18 cellular contexts compared by ENCODE assay signal in the genomic region with DNA sequence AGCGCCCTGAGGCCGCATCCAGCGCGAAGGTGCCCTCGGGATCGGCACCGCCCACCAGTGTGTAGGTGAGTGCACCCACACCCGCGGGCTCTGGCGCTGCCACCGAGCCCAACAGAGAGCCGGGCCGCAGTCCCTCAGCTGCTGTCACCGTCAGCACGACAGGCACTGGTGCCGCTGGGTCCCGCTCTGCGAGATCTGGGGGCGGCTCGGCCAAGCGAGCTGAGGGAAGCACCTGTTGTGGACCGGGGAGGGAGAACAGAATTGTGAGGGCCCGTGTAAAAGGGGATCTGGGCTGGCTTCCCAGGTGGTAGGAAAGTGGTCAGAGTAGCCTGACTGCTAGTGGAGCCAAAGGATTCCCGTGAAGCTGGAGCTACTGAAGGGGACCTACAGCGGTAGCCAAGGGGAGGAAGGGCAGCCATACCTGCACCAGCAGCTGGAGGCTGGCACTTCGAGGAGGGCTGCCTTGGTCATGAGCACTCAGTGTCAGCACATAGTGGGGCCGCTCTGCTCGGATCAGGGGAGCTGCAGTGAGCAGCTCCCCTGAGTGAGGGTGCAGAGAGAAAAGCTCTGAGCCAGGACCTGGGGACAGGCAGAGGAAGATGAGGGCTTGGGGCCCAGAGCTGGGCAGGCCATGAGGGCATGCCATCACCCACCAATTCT. TPM values are rescaled to one million over a fixed set of nuclear protein-coding genes. Genes with fewer than 3 reads are reported as not detected.
A peak's percentile ranks its signal among the peaks of the same experiment; 100 is the strongest.
DNase-seq lines count a peak whose midpoint lies in the region; ATAC-seq, FAIRE-seq and TF ChIP-seq lines count a peak whose summit lies in the region.
"Had no signal": no experiment of that assay in that cellular context is flagged by ENCODE, and none has a peak within 500 bp of the region (broad histone marks: within the 10 kb centered on the region; RNA-seq: fewer than 3 reads in every experiment).

No MANE protein-coding gene starts in this region.

- H3K27ac ChIP-seq in HepG2 (ENCODE audit: extremely low read length, insufficient read depth, low read length) (no peak overlapping the region), right lobe of liver (no peak overlapping the region), endodermal cell (ENCODE audit: low read depth, low read length) (no peak overlapping the region), mesendoderm (ENCODE audit: low read depth, low read length) (no peak overlapping the region), dorsolateral prefrontal cortex (no peak overlapping the region)
- H3K27ac ChIP-seq: SJSA1 had no signal

- TF ChIP-seq CTCF in HepG2 (CRISPR knock-in tag; IDR thresholded peaks at IDR 0.05) (no peak), right lobe of liver (IDR thresholded peaks at IDR 0.05) (no peak), endodermal cell (conservative IDR thresholded peaks at IDR 0.05) (no peak), dorsolateral prefrontal cortex (IDR thresholded peaks at IDR 0.05 in 54 of 56, conservative IDR thresholded peaks at IDR 0.05 in 2 of 56; ENCODE audit: low read depth in 1 of 56, partially characterized antibody in 56 of 56) (no peak)

- CTCF ChIA-PET in HepG2 (lab: Yijun Ruan, JAX; ENCODE audit: low intra/inter-chr PET ratio, low total read pairs), result no interaction called here

- H4K5ac ChIP-seq in mesendoderm (ENCODE audit: low read length), result no peak overlapping the region

- H3K4me1 Mint-ChIP-seq in endodermal cell, result peaks cover 2% of the 10 kb centered on the region

- no peaks in the 10 kb centered on the region for H3K79me2 ChIP-seq in HepG2 (ENCODE audit: insufficient read depth, low read length)
- no peaks in the 10 kb centered on the region for H3K79me2 ChIP-seq in mesendoderm (ENCODE audit: control insufficient read depth, insufficient read depth, low read length)

- ATAC-seq in HepG2 (peak; percentile 26), right lobe of liver (no peak), GM21360 (IDR thresholded peaks at IDR 0.05; ENCODE audit: unreplicated experiment) (no peak), HG03039 (IDR thresholded peaks at IDR 0.05; ENCODE audit: unreplicated experiment) (no peak)

- no peak overlapping the region for H3K4ac ChIP-seq in mesendoderm (ENCODE audit: low read depth, low read length)

- H2BK120ac ChIP-seq in mesendoderm (ENCODE audit: low read depth, low read length), result no peak overlapping the region

- peak overlapping the region; percentile 46 for H3K4me3 Mint-ChIP-seq in endodermal cell
- H3K4me3 Mint-ChIP-seq: activated naive CD4-positive, alpha-beta T cell treated with anti-CD3 and anti-CD28 coated beads, Interleukin-2, amount 50 U/mL, for 24 hours had no signal

- H3K4me3 ChIP-seq in HepG2 (replicated peaks in 1 of 3; ENCODE audit: insufficient read depth in 1 of 3, low read depth in 2 of 3, low read length in 3 of 3) (peak overlapping the region in 1 of 3 experiments; percentile 48; a peak in 2 of 6 replicates), right lobe of liver (peak overlapping the region in 1 of 3 donors; percentile 38), endodermal cell (ENCODE audit: low read length) (peak overlapping the region; percentile 29), mesendoderm (ENCODE audit: low read length) (no peak overlapping the region), dorsolateral prefrontal cortex (peak overlapping the region in 17 of 59 donors; percentile 3 to 41 (median 26))
- H3K4me3 ChIP-seq: SJSA1 had no signal

- no peak overlapping the region for H3K9ac ChIP-seq in HepG2 (ENCODE audit: insufficient read depth, low read depth, low read length)
- no peak overlapping the region for H3K9ac ChIP-seq in endodermal cell (ENCODE audit: extremely low read depth, low read length, poor library complexity, severe bottlenecking)
- H3K9ac ChIP-seq in mesendoderm (ENCODE audit: low read length), result no peak overlapping the region

- H2AK5ac ChIP-seq in mesendoderm (ENCODE audit: low read length), result no peak overlapping the region

- H4K8ac ChIP-seq in mesendoderm (ENCODE audit: low read depth, low read length), result no peak overlapping the region

- no TSS peak for BruUV-seq in HepG2 (replicated peaks; lab: Mats Ljungman, UMichigan)

- no peak overlapping the region for H3K23ac ChIP-seq in mesendoderm (ENCODE audit: low read length)

- peaks cover 24% of the 10 kb centered on the region for H3K4me1 ChIP-seq in HepG2 (ENCODE audit: insufficient read depth, low read length)
- peaks cover 0 to 17% (median 6%) of the 10 kb centered on the region in 4 donors for H3K4me1 ChIP-seq in right lobe of liver
- H3K4me1 ChIP-seq in endodermal cell (ENCODE audit: control insufficient read depth, insufficient read depth, low read length), result no peaks in the 10 kb centered on the region
- H3K4me1 ChIP-seq in mesendoderm (ENCODE audit: control insufficient read depth, low read depth, low read length), result no peaks in the 10 kb centered on the region
- H3K4me1 ChIP-seq: SJSA1 had no signal

- H3K4me2 ChIP-seq in HepG2 (ENCODE audit: low read depth, low read length), result peak overlapping the region; percentile 51
- peak overlapping the region; percentile 67 for H3K4me2 ChIP-seq in mesendoderm (ENCODE audit: low read length)

- no peak for TF ChIP-seq RAD21 in HepG2 (CRISPR knock-in tag; IDR thresholded peaks at IDR 0.05)

- no peaks in the 10 kb centered on the region for H3K9me3 Mint-ChIP-seq in endodermal cell
- H3K9me3 Mint-ChIP-seq: activated naive CD4-positive, alpha-beta T cell treated with anti-CD3 and anti-CD28 coated beads, Interleukin-2, amount 50 U/mL, for 24 hours had no signal

- POLR2A ChIA-PET in HepG2 (lab: Yijun Ruan, JAX), result no interaction called here

- in situ Hi-C loops in HepG2 (cut with HindIII; ENCODE audit: extremely low pct_ligation_motif_present, low pct_unique_long_range_greater_than_20kb), result no loop called here

- no peak overlapping the region for H3K27ac Mint-ChIP-seq in endodermal cell
- H3K27ac Mint-ChIP-seq: activated naive CD4-positive, alpha-beta T cell treated with anti-CD3 and anti-CD28 coated beads, Interleukin-2, amount 50 U/mL, for 24 hours had no signal

- no peak overlapping the region for H2BK5ac ChIP-seq in mesendoderm (ENCODE audit: low read length)

- DNase-seq in HepG2 (ENCODE audit: low spot score) (no peak), right lobe of liver (no peak), endodermal cell (no peak), mesendoderm (no peak), dorsolateral prefrontal cortex (no peak), DMS153 treated with DMSO at 0.1 percent for 48 hours (lab: John Stamatoyannopoulos, UW; ENCODE audit: unreplicated experiment) (no peak)
- DNase-seq: activated CD4-positive, alpha-beta T cell treated with anti-CD3 and anti-CD28 coated beads for 4 hours; activated CD8-positive, alpha-beta memory T cell treated with anti-CD3 and anti-CD28 coated beads, Interleukin-2, amount 50 U/mL, for 48 hours; effector memory CD4-positive, alpha-beta T cell; GDM1; NCI-H1694; NCI-H524; T-helper 9 cell had no signal

- FAIRE-seq in HepG2 (lab: Jason Lieb, UNC), result no peak
- FAIRE-seq: GM12891 had no signal

- H3K36me3 ChIP-seq in HepG2 (replicated peaks in 1 of 2; ENCODE audit: control insufficient read depth in 1 of 2, insufficient read depth in 2 of 2, low read length in 2 of 2) (no peaks in the 10 kb centered on the region), right lobe of liver (no peaks in the 10 kb centered on the region), endodermal cell (ENCODE audit: control insufficient read depth, insufficient read depth, low read length) (peaks cover 68% of the 10 kb centered on the region), mesendoderm (ENCODE audit: control insufficient read depth, insufficient read depth, low read length) (no peaks in the 10 kb centered on the region)
- H3K36me3 ChIP-seq: SJSA1 had no signal

- H3K18ac ChIP-seq in mesendoderm (ENCODE audit: low read length), result no peak overlapping the region

- H3K56ac ChIP-seq in mesendoderm (ENCODE audit: low read length), result no peak overlapping the region

- H2BK15ac ChIP-seq in mesendoderm (replicated peaks; ENCODE audit: low read depth), result no peak overlapping the region

- TF ChIP-seq POLR2A in HepG2 (IDR thresholded peaks at IDR 0.05; ENCODE audit: insufficient read depth in 1 of 2, low read depth in 2 of 2, low read length in 2 of 2) (no peak), right lobe of liver (IDR thresholded peaks at IDR 0.05) (no peak)

- TF ChIP-seq EP300 in HepG2 (IDR thresholded peaks at IDR 0.05; ENCODE audit: low read depth in 2 of 2, low read length in 2 of 2) (no peak), HepG2 (CRISPR knock-in tag; IDR thresholded peaks at IDR 0.05; ENCODE audit: borderline replicate concordance) (no peak)

- H3K36me3 Mint-ChIP-seq in endodermal cell (ENCODE audit: low read depth), result peaks cover 33% of the 10 kb centered on the region

- WGBS in HepG2 (ENCODE audit: low lambda C conversion rate), result 6% methylated on average over 11 of the region's 28 CpGs
- 53% methylated on average over 4 of the region's 28 CpGs for WGBS in right lobe of liver (ENCODE audit: insufficient coverage, low coverage, low lambda C conversion rate, missing lambda C conversion rate)
- 39 to 45% methylated on average over 8 to 28 of the region's 28 CpGs for WGBS in endodermal cell (ENCODE audit: insufficient coverage in 1 of 2, insufficient read length in 1 of 2), 2 experiments
- WGBS in mesendoderm (ENCODE audit: extremely low coverage, insufficient coverage, low lambda C conversion rate), result no CpG with 5 or more reads among the region's 28 CpGs

- no peak overlapping the region for H2AFZ ChIP-seq in HepG2 (ENCODE audit: low read length)

- intact Hi-C loops in HepG2 (cut with micrococcal nuclease; ENCODE audit: unreplicated experiment), result no loop called here
- intact Hi-C loops in right lobe of liver (cut with DNase I), result no loop called here
- intact Hi-C loops in dorsolateral prefrontal cortex (cut with DNase I), result no loop called here

- H3K79me1 ChIP-seq in mesendoderm (ENCODE audit: low read length), result no peaks in the 10 kb centered on the region

- H3K27me3 ChIP-seq in HepG2 (ENCODE audit: control insufficient read depth in 1 of 2, insufficient read depth in 2 of 2, low read length in 2 of 2), result peaks cover 9 to 61% of the 10 kb centered on the region in 2 experiments; a peak in 4 of 5 replicates
- H3K27me3 ChIP-seq in right lobe of liver, result no peaks in the 10 kb centered on the region
- peaks cover 29% of the 10 kb centered on the region for H3K27me3 ChIP-seq in endodermal cell (ENCODE audit: control insufficient read depth, insufficient read depth, low read length, poor library complexity, severe bottlenecking)
- peaks cover 5% of the 10 kb centered on the region for H3K27me3 ChIP-seq in mesendoderm (ENCODE audit: insufficient read depth, low read length, poor library complexity)
- no peaks in the 10 kb centered on the region for H3K27me3 ChIP-seq in dorsolateral prefrontal cortex
- H3K27me3 ChIP-seq: SJSA1 had no signal

- H3K9me3 ChIP-seq in HepG2 (ENCODE audit: low read length) (no peaks in the 10 kb centered on the region), right lobe of liver (no peaks in the 10 kb centered on the region), endodermal cell (ENCODE audit: control insufficient read depth, low read length) (no peaks in the 10 kb centered on the region)
- H3K9me3 ChIP-seq: SJSA1 had no signal

- H4K20me1 ChIP-seq in HepG2 (ENCODE audit: insufficient read depth, low read length), result no peaks in the 10 kb centered on the region

- peaks cover 41% of the 10 kb centered on the region for H3K27me3 Mint-ChIP-seq in endodermal cell (ENCODE audit: insufficient read depth)
- H3K27me3 Mint-ChIP-seq: activated naive CD4-positive, alpha-beta T cell treated with anti-CD3 and anti-CD28 coated beads, Interleukin-2, amount 50 U/mL, for 24 hours had no signal

RNA-seq across cellular contexts. Expression of a gene that starts 11.5 kb away (rescaled TPM):
- total RNA-seq in HepG2 (2016; rRNA removed; fragmentation: Illumina TruSeq; extraction: Trizol) (13.9 and 14.4 TPM in 2 replicates), right lobe of liver (100 to 1,000 TPM in 2 of 6 experiments, 10 to 100 TPM in 4; 62.5 to 159 (median 81.0) TPM), endodermal cell (10 to 100 TPM; 68.3 to 71.0 TPM), dorsolateral prefrontal cortex (100 to 1,000 TPM in 118 of 120 experiments, 10 to 100 TPM in 2; 89.6 to 219 (median 142) TPM)
- 2.0 and 2.1 TPM in 2 replicates for total RNA-seq in HepG2 (2016; cell fraction: cytosol; rRNA removed; fragmentation: Illumina TruSeq; extraction: Trizol; ENCODE audit: low read depth)
- total RNA-seq in HepG2 (2016; cell fraction: insoluble cytoplasmic fraction; rRNA removed; fragmentation: Illumina TruSeq; extraction: Trizol), result 12.7 and 19.0 TPM in 2 replicates
- 5.1 and 5.7 TPM in 2 replicates for total RNA-seq in HepG2 (2016; cell fraction: membrane; rRNA removed; fragmentation: Illumina TruSeq; extraction: Trizol)
- total RNA-seq in HepG2 (2016; cell fraction: nucleus; rRNA removed; fragmentation: Illumina TruSeq; extraction: Trizol), result 44.6 and 53.2 TPM in 2 replicates
- 74.6 and 75.4 TPM in 2 replicates for polyA plus RNA-seq in HepG2 (2011; rRNA removed)
- 41.2 and 69.0 TPM in 2 replicates for polyA plus RNA-seq in HepG2 (2011; cell fraction: cytosol; rRNA removed)
- polyA plus RNA-seq in HepG2 (2011; cell fraction: nucleus; rRNA removed), result 130 and 133 TPM in 2 replicates
- 67.2 and 75.4 TPM in 2 replicates for polyA plus RNA-seq in HepG2 (2012)
- 3.2 and 3.3 TPM in 2 replicates for polyA plus RNA-seq in HepG2 (2016; cell fraction: cytosol; fragmentation: Illumina TruSeq; extraction: Trizol; ENCODE audit: low read depth)
- polyA plus RNA-seq in HepG2 (2016; cell fraction: insoluble cytoplasmic fraction; fragmentation: Illumina TruSeq; extraction: Trizol; ENCODE audit: low read depth), result 19.2 and 28.8 TPM in 2 replicates
- 6.8 and 8.7 TPM in 2 replicates for polyA plus RNA-seq in HepG2 (2016; cell fraction: membrane; fragmentation: Illumina TruSeq; extraction: Trizol; ENCODE audit: low read depth)
- polyA plus RNA-seq in HepG2 (2016; cell fraction: nucleus; fragmentation: Illumina TruSeq; extraction: Trizol; ENCODE audit: insufficient read depth, low read depth), result 86.0 and 89.1 TPM in 2 replicates
- polyA minus RNA-seq in HepG2 (2011; rRNA and poly(A)+ RNA removed; ENCODE audit: low replicate concordance), result 99.1 and 146 TPM in 2 replicates
- 64.9 and 85.0 TPM in 2 replicates for polyA minus RNA-seq in HepG2 (2011; cell fraction: cytosol; rRNA and poly(A)+ RNA removed)
- polyA minus RNA-seq in HepG2 (2011; cell fraction: nucleus; rRNA and poly(A)+ RNA removed), result 36.2 and 41.0 TPM in 2 replicates
- polyA plus RNA-seq in endodermal cell (2013, experiment 1 of 2), result 52.5 TPM
- polyA plus RNA-seq in endodermal cell (2013, experiment 2 of 2), result 41.0 TPM
- 28.7 TPM for polyA plus RNA-seq in mesendoderm (2013, experiment 1 of 2)
- 27.8 TPM for polyA plus RNA-seq in mesendoderm (2013, experiment 2 of 2)

RNA-seq across cellular contexts. Expression of a gene that starts 18.7 kb away (rescaled TPM):
- 51.0 and 71.3 TPM in 2 replicates for total RNA-seq in HepG2 (2016; rRNA removed; fragmentation: Illumina TruSeq; extraction: Trizol)
- 280 and 312 TPM in 2 replicates for total RNA-seq in HepG2 (2016; cell fraction: cytosol; rRNA removed; fragmentation: Illumina TruSeq; extraction: Trizol; ENCODE audit: low read depth)
- 37.8 and 65.8 TPM in 2 replicates for total RNA-seq in HepG2 (2016; cell fraction: insoluble cytoplasmic fraction; rRNA removed; fragmentation: Illumina TruSeq; extraction: Trizol)
- 172 and 203 TPM in 2 replicates for total RNA-seq in HepG2 (2016; cell fraction: membrane; rRNA removed; fragmentation: Illumina TruSeq; extraction: Trizol)
- total RNA-seq in HepG2 (2016; cell fraction: nucleus; rRNA removed; fragmentation: Illumina TruSeq; extraction: Trizol), result 23.9 and 34.5 TPM in 2 replicates
- 134 and 142 TPM in 2 replicates for polyA plus RNA-seq in HepG2 (2011; rRNA removed)
- polyA plus RNA-seq in HepG2 (2011; cell fraction: cytosol; rRNA removed), result 64.4 and 94.2 TPM in 2 replicates
- 76.4 and 83.1 TPM in 2 replicates for polyA plus RNA-seq in HepG2 (2011; cell fraction: nucleus; rRNA removed)
- 79.6 and 103 TPM in 2 replicates for polyA plus RNA-seq in HepG2 (2012)
- polyA plus RNA-seq in HepG2 (2016; cell fraction: cytosol; fragmentation: Illumina TruSeq; extraction: Trizol; ENCODE audit: low read depth), result 614 TPM in 2 replicates
- polyA plus RNA-seq in HepG2 (2016; cell fraction: insoluble cytoplasmic fraction; fragmentation: Illumina TruSeq; extraction: Trizol; ENCODE audit: low read depth), result 76.0 and 96.8 TPM in 2 replicates
- polyA plus RNA-seq in HepG2 (2016; cell fraction: membrane; fragmentation: Illumina TruSeq; extraction: Trizol; ENCODE audit: low read depth), result 335 TPM in 2 replicates
- 91.8 and 94.6 TPM in 2 replicates for polyA plus RNA-seq in HepG2 (2016; cell fraction: nucleus; fragmentation: Illumina TruSeq; extraction: Trizol; ENCODE audit: insufficient read depth, low read depth)
- 60.8 and 157 TPM in 2 replicates for polyA minus RNA-seq in HepG2 (2011; rRNA and poly(A)+ RNA removed; ENCODE audit: low replicate concordance)
- polyA minus RNA-seq in HepG2 (2011; cell fraction: cytosol; rRNA and poly(A)+ RNA removed), result 21.5 and 21.7 TPM in 2 replicates
- polyA minus RNA-seq in HepG2 (2011; cell fraction: nucleus; rRNA and poly(A)+ RNA removed), result 13.3 and 17.4 TPM in 2 replicates
- 10 to 100 TPM; 47.3 to 81.9 (median 60.4) TPM for total RNA-seq in right lobe of liver
- 100 to 1,000 TPM; 168 to 202 TPM for total RNA-seq in endodermal cell
- 248 TPM for polyA plus RNA-seq in endodermal cell (2013, experiment 1 of 2)
- polyA plus RNA-seq in endodermal cell (2013, experiment 2 of 2), result 238 TPM
- polyA plus RNA-seq in mesendoderm (2013, experiment 1 of 2), result 209 TPM
- 219 TPM for polyA plus RNA-seq in mesendoderm (2013, experiment 2 of 2)
- total RNA-seq in dorsolateral prefrontal cortex, result 100 to 1,000 TPM in 3 of 120 experiments, 10 to 100 TPM in 117; 45.6 to 116 (median 75.0) TPM

RNA-seq across cellular contexts. Expression of a gene that starts 24.8 kb away (rescaled TPM):
- total RNA-seq in HepG2 (2016; rRNA removed; fragmentation: Illumina TruSeq; extraction: Trizol) (under 0.01 TPM in 1 of 2 replicates, not detected in the other), right lobe of liver (1 to 10 TPM; 1.8 to 9.2 (median 4.1) TPM), endodermal cell (10 to 100 TPM; 13.7 to 14.3 TPM), dorsolateral prefrontal cortex (10 to 100 TPM in 101 of 120 experiments, 1 to 10 TPM in 19; 6.7 to 24.3 (median 11.9) TPM)
- total RNA-seq in HepG2 (2016; cell fraction: cytosol; rRNA removed; fragmentation: Illumina TruSeq; extraction: Trizol; ENCODE audit: low read depth), result not detected in 2 replicates
- total RNA-seq in HepG2 (2016; cell fraction: insoluble cytoplasmic fraction; rRNA removed; fragmentation: Illumina TruSeq; extraction: Trizol), result not detected in 2 replicates
- total RNA-seq in HepG2 (2016; cell fraction: membrane; rRNA removed; fragmentation: Illumina TruSeq; extraction: Trizol), result not detected in 2 replicates
- 0.06 TPM in 1 of 2 replicates, not detected in the other for total RNA-seq in HepG2 (2016; cell fraction: nucleus; rRNA removed; fragmentation: Illumina TruSeq; extraction: Trizol)
- 0.01 and 0.03 TPM in 2 replicates for polyA plus RNA-seq in HepG2 (2011; rRNA removed)
- 0.01 TPM in 2 replicates for polyA plus RNA-seq in HepG2 (2011; cell fraction: cytosol; rRNA removed)
- 0.08 and 0.12 TPM in 2 replicates for polyA plus RNA-seq in HepG2 (2011; cell fraction: nucleus; rRNA removed)
- polyA plus RNA-seq in HepG2 (2012), result 0.03 and 0.09 TPM in 2 replicates
- polyA plus RNA-seq in HepG2 (2016; cell fraction: cytosol; fragmentation: Illumina TruSeq; extraction: Trizol; ENCODE audit: low read depth), result not detected in 2 replicates
- polyA plus RNA-seq in HepG2 (2016; cell fraction: insoluble cytoplasmic fraction; fragmentation: Illumina TruSeq; extraction: Trizol; ENCODE audit: low read depth), result not detected in 2 replicates
- not detected in 2 replicates for polyA plus RNA-seq in HepG2 (2016; cell fraction: membrane; fragmentation: Illumina TruSeq; extraction: Trizol; ENCODE audit: low read depth)
- not detected in 2 replicates for polyA plus RNA-seq in HepG2 (2016; cell fraction: nucleus; fragmentation: Illumina TruSeq; extraction: Trizol; ENCODE audit: insufficient read depth, low read depth)
- 0.07 and 0.16 TPM in 2 replicates for polyA minus RNA-seq in HepG2 (2011; rRNA and poly(A)+ RNA removed; ENCODE audit: low replicate concordance)
- 0.10 TPM in 1 of 2 replicates, not detected in the other for polyA minus RNA-seq in HepG2 (2011; cell fraction: cytosol; rRNA and poly(A)+ RNA removed)
- 0.12 and 0.13 TPM in 2 replicates for polyA minus RNA-seq in HepG2 (2011; cell fraction: nucleus; rRNA and poly(A)+ RNA removed)
- polyA plus RNA-seq in endodermal cell (2013, experiment 1 of 2), result 34.9 TPM
- 34.2 TPM for polyA plus RNA-seq in endodermal cell (2013, experiment 2 of 2)
- 2.9 TPM for polyA plus RNA-seq in mesendoderm (2013, experiment 1 of 2)
- 3.0 TPM for polyA plus RNA-seq in mesendoderm (2013, experiment 2 of 2)

RNA-seq across cellular contexts. Expression of a gene that starts 27.2 kb away (rescaled TPM):
- total RNA-seq in HepG2 (2016; rRNA removed; fragmentation: Illumina TruSeq; extraction: Trizol), result 70.3 and 78.1 TPM in 2 replicates
- total RNA-seq in HepG2 (2016; cell fraction: cytosol; rRNA removed; fragmentation: Illumina TruSeq; extraction: Trizol; ENCODE audit: low read depth), result 16.4 and 17.1 TPM in 2 replicates
- 76.3 and 78.2 TPM in 2 replicates for total RNA-seq in HepG2 (2016; cell fraction: insoluble cytoplasmic fraction; rRNA removed; fragmentation: Illumina TruSeq; extraction: Trizol)
- 27.7 and 34.3 TPM in 2 replicates for total RNA-seq in HepG2 (2016; cell fraction: membrane; rRNA removed; fragmentation: Illumina TruSeq; extraction: Trizol)
- 37.1 and 41.4 TPM in 2 replicates for total RNA-seq in HepG2 (2016; cell fraction: nucleus; rRNA removed; fragmentation: Illumina TruSeq; extraction: Trizol)
- 108 and 118 TPM in 2 replicates for polyA plus RNA-seq in HepG2 (2011; rRNA removed)
- 111 and 115 TPM in 2 replicates for polyA plus RNA-seq in HepG2 (2011; cell fraction: cytosol; rRNA removed)
- polyA plus RNA-seq in HepG2 (2011; cell fraction: nucleus; rRNA removed), result 123 and 126 TPM in 2 replicates
- 51.2 and 60.5 TPM in 2 replicates for polyA plus RNA-seq in HepG2 (2012)
- polyA plus RNA-seq in HepG2 (2016; cell fraction: cytosol; fragmentation: Illumina TruSeq; extraction: Trizol; ENCODE audit: low read depth), result 21.0 and 21.5 TPM in 2 replicates
- 73.1 and 87.0 TPM in 2 replicates for polyA plus RNA-seq in HepG2 (2016; cell fraction: insoluble cytoplasmic fraction; fragmentation: Illumina TruSeq; extraction: Trizol; ENCODE audit: low read depth)
- 25.9 and 28.0 TPM in 2 replicates for polyA plus RNA-seq in HepG2 (2016; cell fraction: membrane; fragmentation: Illumina TruSeq; extraction: Trizol; ENCODE audit: low read depth)
- polyA plus RNA-seq in HepG2 (2016; cell fraction: nucleus; fragmentation: Illumina TruSeq; extraction: Trizol; ENCODE audit: insufficient read depth, low read depth), result 62.8 and 70.6 TPM in 2 replicates
- 144 and 217 TPM in 2 replicates for polyA minus RNA-seq in HepG2 (2011; rRNA and poly(A)+ RNA removed; ENCODE audit: low replicate concordance)
- 53.4 and 54.9 TPM in 2 replicates for polyA minus RNA-seq in HepG2 (2011; cell fraction: cytosol; rRNA and poly(A)+ RNA removed)
- 55.0 and 72.9 TPM in 2 replicates for polyA minus RNA-seq in HepG2 (2011; cell fraction: nucleus; rRNA and poly(A)+ RNA removed)
- 10 to 100 TPM; 33.4 to 79.9 (median 55.0) TPM for total RNA-seq in right lobe of liver
- total RNA-seq in endodermal cell, result 100 to 1,000 TPM; 125 to 136 TPM
- polyA plus RNA-seq in endodermal cell (2013, experiment 1 of 2), result 117 TPM
- 112 TPM for polyA plus RNA-seq in endodermal cell (2013, experiment 2 of 2)
- 164 TPM for polyA plus RNA-seq in mesendoderm (2013, experiment 1 of 2)
- polyA plus RNA-seq in mesendoderm (2013, experiment 2 of 2), result 171 TPM
- total RNA-seq in dorsolateral prefrontal cortex, result 100 to 1,000 TPM in 20 of 120 experiments, 10 to 100 TPM in 100; 60.0 to 125 (median 89.3) TPM

RNA-seq across cellular contexts. Expression of a gene that starts 27.3 kb away (rescaled TPM):
- total RNA-seq in HepG2 (2016; rRNA removed; fragmentation: Illumina TruSeq; extraction: Trizol), result 21.6 and 29.1 TPM in 2 replicates
- 3.8 and 5.1 TPM in 2 replicates for total RNA-seq in HepG2 (2016; cell fraction: cytosol; rRNA removed; fragmentation: Illumina TruSeq; extraction: Trizol; ENCODE audit: low read depth)
- 21.5 and 32.8 TPM in 2 replicates for total RNA-seq in HepG2 (2016; cell fraction: insoluble cytoplasmic fraction; rRNA removed; fragmentation: Illumina TruSeq; extraction: Trizol)
- 9.7 and 11.5 TPM in 2 replicates for total RNA-seq in HepG2 (2016; cell fraction: membrane; rRNA removed; fragmentation: Illumina TruSeq; extraction: Trizol)
- total RNA-seq in HepG2 (2016; cell fraction: nucleus; rRNA removed; fragmentation: Illumina TruSeq; extraction: Trizol), result 16.4 and 20.2 TPM in 2 replicates
- polyA plus RNA-seq in HepG2 (2011; rRNA removed), result 7.2 and 7.7 TPM in 2 replicates
- polyA plus RNA-seq in HepG2 (2011; cell fraction: cytosol; rRNA removed), result 4.3 and 4.5 TPM in 2 replicates
- polyA plus RNA-seq in HepG2 (2011; cell fraction: nucleus; rRNA removed), result 6.7 and 8.1 TPM in 2 replicates
- polyA plus RNA-seq in HepG2 (2012), result 9.2 and 11.7 TPM in 2 replicates
- polyA plus RNA-seq in HepG2 (2016; cell fraction: cytosol; fragmentation: Illumina TruSeq; extraction: Trizol; ENCODE audit: low read depth), result 2.3 and 3.9 TPM in 2 replicates
- 25.8 and 25.9 TPM in 2 replicates for polyA plus RNA-seq in HepG2 (2016; cell fraction: insoluble cytoplasmic fraction; fragmentation: Illumina TruSeq; extraction: Trizol; ENCODE audit: low read depth)
- 5.2 and 6.2 TPM in 2 replicates for polyA plus RNA-seq in HepG2 (2016; cell fraction: membrane; fragmentation: Illumina TruSeq; extraction: Trizol; ENCODE audit: low read depth)
- 17.3 and 18.4 TPM in 2 replicates for polyA plus RNA-seq in HepG2 (2016; cell fraction: nucleus; fragmentation: Illumina TruSeq; extraction: Trizol; ENCODE audit: insufficient read depth, low read depth)
- polyA minus RNA-seq in HepG2 (2011; rRNA and poly(A)+ RNA removed; ENCODE audit: low replicate concordance), result 9.9 and 22.6 TPM in 2 replicates
- 1.8 and 3.3 TPM in 2 replicates for polyA minus RNA-seq in HepG2 (2011; cell fraction: cytosol; rRNA and poly(A)+ RNA removed)
- 19.1 and 22.3 TPM in 2 replicates for polyA minus RNA-seq in HepG2 (2011; cell fraction: nucleus; rRNA and poly(A)+ RNA removed)
- total RNA-seq in right lobe of liver, result 10 to 100 TPM; 11.3 to 17.1 (median 14.2) TPM
- 10 to 100 TPM; 11.0 to 12.8 TPM for total RNA-seq in endodermal cell
- 12.8 TPM for polyA plus RNA-seq in endodermal cell (2013, experiment 1 of 2)
- polyA plus RNA-seq in endodermal cell (2013, experiment 2 of 2), result 12.1 TPM
- 26.6 TPM for polyA plus RNA-seq in mesendoderm (2013, experiment 1 of 2)
- 28.9 TPM for polyA plus RNA-seq in mesendoderm (2013, experiment 2 of 2)
- total RNA-seq in dorsolateral prefrontal cortex, result 10 to 100 TPM; 17.7 to 34.3 (median 24.3) TPM
